Comparison of ENCODE assay signal across 8 cellular contexts in the genomic region with DNA sequence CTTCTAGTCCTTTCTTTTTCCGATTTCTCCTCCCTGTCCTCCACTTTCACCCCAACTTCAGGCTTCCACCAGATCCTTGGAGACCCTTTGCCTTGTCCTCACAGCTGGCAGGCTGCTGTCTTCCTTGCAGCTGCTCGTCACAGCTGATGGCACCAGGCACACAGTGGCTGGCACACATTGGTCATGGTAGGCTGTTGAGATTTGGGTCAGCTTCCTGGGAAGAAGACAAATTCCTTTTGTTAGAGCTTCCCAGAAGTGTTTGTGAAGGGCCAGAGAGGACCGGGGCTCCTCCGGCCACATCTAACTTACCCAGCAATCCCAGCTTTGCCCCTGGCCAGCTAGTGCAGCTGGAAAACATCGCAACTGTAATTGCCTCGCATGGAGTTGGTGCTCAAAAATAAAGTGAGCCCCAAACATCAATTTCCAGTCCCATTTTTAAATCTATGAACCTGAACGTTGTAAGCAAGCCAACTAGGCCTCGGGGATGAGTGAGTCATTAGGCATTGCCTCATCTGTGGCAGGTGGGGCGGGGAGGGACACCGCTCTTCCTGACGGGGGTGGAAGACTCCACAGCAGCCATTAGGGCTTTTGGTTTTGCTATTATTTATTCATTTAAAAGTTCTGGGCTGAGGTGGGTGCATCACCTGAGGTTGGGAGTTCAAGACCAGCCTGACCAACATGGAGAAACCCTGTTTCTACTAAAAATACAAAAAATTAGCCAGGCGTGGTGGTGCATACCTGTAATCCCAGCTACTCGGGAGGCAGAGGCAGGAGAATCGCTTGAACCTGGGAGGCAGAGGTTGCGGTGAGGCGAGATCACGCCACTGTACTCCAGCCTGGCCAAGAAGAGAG. TPM values are rescaled to one million over a fixed set of nuclear protein-coding genes. Genes with fewer than 3 reads are reported as not detected.
DNase-seq lines count a peak whose midpoint lies in the region; ATAC-seq, FAIRE-seq and TF ChIP-seq lines count a peak whose summit lies in the region.

No MANE protein-coding gene starts in this region.

- H3K79me2 ChIP-seq in H1 (ENCODE audit: control insufficient read depth in 1 of 2, insufficient read depth in 2 of 2, low read length in 2 of 2), result no peaks in the 10 kb centered on the region

- 90% methylated on average over 17 of the region's 17 CpGs; no CpG with 5 or more reads in 1 of the 2 experiments for WGBS in H1 (ENCODE audit: extremely low coverage in 1 of 2, insufficient coverage in 1 of 2, insufficient read length in 1 of 2, insufficient replicate concordance in 2 of 2, low coverage in 1 of 2, low lambda C conversion rate in 2 of 2, missing lambda C conversion rate in 1 of 2), 2 experiments

- no peak overlapping the region for H4K5ac ChIP-seq in H1 (ENCODE audit: insufficient read length, low read depth, low read length)

- DNase-seq in AG08396 (ENCODE audit: low spot score), result peak; percentile 46
- DNase-seq in NB4 (ENCODE audit: low read depth), result peak; percentile 83
- no peak for DNase-seq in H1 (ENCODE audit: low read depth in 1 of 2, low spot score in 2 of 2)
- DNase-seq in stimulated activated CD4-positive, alpha-beta T cell treated with anti-CD3 and anti-CD28 coated beads, Interleukin-4, amount 100 ng/mL, for 4 hours, result no peak

- H2AFZ ChIP-seq in H1 (ENCODE audit: low read length), result peak overlapping the region; percentile 98

- no peak overlapping the region for H2BK120ac ChIP-seq in H1 (replicated peaks; ENCODE audit: low read depth, low read length)

- TF ChIP-seq RAD21 in H1 (IDR thresholded peaks at IDR 0.05 in 1 of 2, conservative IDR thresholded peaks at IDR 0.05 in 1 of 2; ENCODE audit: low read depth in 2 of 2, low read length in 2 of 2), result no peak

- ATAC-seq in HG03439 (IDR thresholded peaks at IDR 0.05; ENCODE audit: unreplicated experiment), result no peak
- no peak for ATAC-seq in HG02840 (IDR thresholded peaks at IDR 0.05; ENCODE audit: low FRiP score, unreplicated experiment)
- ATAC-seq in GM18511 (IDR thresholded peaks at IDR 0.05; ENCODE audit: unreplicated experiment), result no peak

- H2BK15ac ChIP-seq in H1 (ENCODE audit: low read length), result peak overlapping the region; percentile 51; the same call in 1 of the 2 replicates

- H3K4ac ChIP-seq in H1 (replicated peaks; ENCODE audit: insufficient read length, low read depth, low read length), result no peak overlapping the region

- peak overlapping the region in 1 of 4 experiments; percentile 20; a peak in 2 of 7 replicates for H3K9ac ChIP-seq in H1 (replicated peaks in 1 of 4; ENCODE audit: extremely low read depth in 1 of 4, low read depth in 3 of 4, low read length in 3 of 4)

- H4K20me1 ChIP-seq in H1 (replicated peaks in 1 of 2; ENCODE audit: control insufficient read depth in 1 of 2, insufficient read depth in 2 of 2, low read length in 2 of 2), result no peaks in the 10 kb centered on the region

- H3K23me2 ChIP-seq in H1 (ENCODE audit: low read depth, low read length), result no peaks in the 10 kb centered on the region

- H2BK5ac ChIP-seq in H1 (ENCODE audit: low read depth, low read length), result peak overlapping the region; percentile 69; the same call in 1 of the 2 replicates

- H3K27ac ChIP-seq in H1 (ENCODE audit: low read depth, low read length), result 0 out of 2 replicates have a peak overlapping the region, but pooled peaks have one; percentile 23

- no peaks in the 10 kb centered on the region for H3K36me3 ChIP-seq in H1 (ENCODE audit: control insufficient read depth in 2 of 4, insufficient read depth in 4 of 4, low read length in 3 of 4)

- H3K18ac ChIP-seq in H1 (ENCODE audit: extremely low read depth, low read length), result peak overlapping the region; percentile 39; the same call in 1 of the 2 replicates

- H4K8ac ChIP-seq in H1 (ENCODE audit: extremely low read depth, insufficient read depth, low read length), result no peak overlapping the region

- peak overlapping the region; percentile 87; the same call in 1 of the 2 replicates for H2BK20ac ChIP-seq in H1 (ENCODE audit: low read length)

- H3K4me3 ChIP-seq in NB4 (ENCODE audit: low read depth, low read length) (no peak overlapping the region), H1 (ENCODE audit: extremely low read depth in 1 of 4, insufficient read depth in 2 of 4, low read depth in 3 of 4, low read length in 4 of 4) (no peak overlapping the region)

- POLR2A ChIA-PET in H1 (lab: Charles Lee; ENCODE audit: partially characterized antibody), result interaction anchor here (1.0 kb wide), 1 partner anchor 12 kb away, joined by 3 read pairs; a partner anchor contains a TSS

- FAIRE-seq in H1 (lab: Jason Lieb, UNC), result no peak

- H3K4me1 Mint-ChIP-seq in nephron, result peaks cover 57% of the 10 kb centered on the region

- 0 out of 4 replicates have a peak overlapping the region, but pooled peaks of 1 of the 2 experiments have one; percentile 9 for H3K4me2 ChIP-seq in H1 (ENCODE audit: insufficient read depth in 1 of 2, low read depth in 2 of 2, low read length in 2 of 2)

- peak overlapping the region; percentile 87 for H4K91ac ChIP-seq in H1 (replicated peaks; ENCODE audit: insufficient read length, low read length)

- H3K14ac ChIP-seq in H1 (ENCODE audit: insufficient read length), result no peak overlapping the region

- no peak for TF ChIP-seq POLR2A in NB4 (IDR thresholded peaks at IDR 0.05; ENCODE audit: extremely low read depth, insufficient read length)
- no peak for TF ChIP-seq POLR2A in H1 (IDR thresholded peaks at IDR 0.05; ENCODE audit: control extremely low read depth in 1 of 2, low read depth in 2 of 2, low read length in 2 of 2)

- TF ChIP-seq EP300 in H1 (IDR thresholded peaks at IDR 0.05; ENCODE audit: borderline replicate concordance in 1 of 2, low read depth in 2 of 2, low read length in 2 of 2), result no peak

- H3K4me1 ChIP-seq in H1 (replicated peaks in 1 of 4; ENCODE audit: control insufficient read depth in 3 of 4, insufficient read depth in 4 of 4, low read length in 3 of 4), result peaks cover 5 to 15% (median 12%) of the 10 kb centered on the region in 4 experiments

- H3K27me3 ChIP-seq in H1 (replicated peaks in 1 of 4; ENCODE audit: control insufficient read depth in 3 of 4, extremely low read depth in 1 of 4, insufficient read depth in 3 of 4, low read length in 3 of 4), result no peaks in the 10 kb centered on the region

- H3K36me3 Mint-ChIP-seq in nephron (ENCODE audit: low read depth), result no peaks in the 10 kb centered on the region

- no peaks in the 10 kb centered on the region for H3K27me3 Mint-ChIP-seq in nephron (ENCODE audit: low read depth)

- H3K9me3 ChIP-seq in H1 (ENCODE audit: insufficient read depth in 2 of 2, low read depth in 1 of 2, low read length in 1 of 2), result 0 out of 4 replicates have a peak, but pooled peaks cover 0 to 6% of the 10 kb centered on the region in 2 experiments

- H3K79me1 ChIP-seq in H1 (ENCODE audit: low read depth, low read length), result no peaks in the 10 kb centered on the region

- no peak overlapping the region for H3K56ac ChIP-seq in H1 (replicated peaks; ENCODE audit: insufficient read length, low read depth, low read length)

- CTCF ChIA-PET in H1 (lab: Charles Lee; ENCODE audit: partially characterized antibody), result interaction anchor here (0.6 to 1.4 kb wide), 6 partner anchors 9 to 79 kb away, joined by 3 to 4 read pairs (median 4); no protein-coding TSS in a partner anchor

- H2AK5ac ChIP-seq in H1 (ENCODE audit: low read depth, low read length), result no peak overlapping the region

- peak overlapping the region; percentile 99 to 100 (median 99) for H3K27ac Mint-ChIP-seq in nephron

- TF ChIP-seq CTCF in NB4 (IDR thresholded peaks at IDR 0.05; ENCODE audit: low read depth, low read length) (no peak), H1 (IDR thresholded peaks at IDR 0.05; ENCODE audit: control extremely low read depth in 1 of 3, insufficient read depth in 1 of 3, low read depth in 1 of 3, low read length in 3 of 3) (no peak), nephron (IDR thresholded peaks at IDR 0.05; ENCODE audit: unreplicated experiment in 3 of 3) (no peak)

- H3K4me3 Mint-ChIP-seq in nephron, result peak overlapping the region in 2 of 3 experiments; percentile 40 to 61

- H3K23ac ChIP-seq in H1 (ENCODE audit: insufficient read length), result no peak overlapping the region

- peaks cover 16% of the 10 kb centered on the region for H3K9me3 Mint-ChIP-seq in nephron

- H2BK12ac ChIP-seq in H1 (ENCODE audit: low read depth, low read length), result peak overlapping the region; percentile 94; the same call in 1 of the 2 replicates

TF ChIP-seq in H1, 55 proteins besides CTCF, POLR2A, EP300 and RAD21 (continues in another document):
- TF ChIP-seq CBX5 (IDR thresholded peaks at IDR 0.05; ENCODE audit: low read depth, low read length) (no peak), ZNF274 (IDR thresholded peaks at IDR 0.05; ENCODE audit: borderline replicate concordance, extremely low read depth, low read length) (no peak), JUN (IDR thresholded peaks at IDR 0.05; ENCODE audit: low read depth, low read length) (no peak), BACH1 (IDR thresholded peaks at IDR 0.05; ENCODE audit: low read length) (no peak)
- TF ChIP-seq, protein P1, sequence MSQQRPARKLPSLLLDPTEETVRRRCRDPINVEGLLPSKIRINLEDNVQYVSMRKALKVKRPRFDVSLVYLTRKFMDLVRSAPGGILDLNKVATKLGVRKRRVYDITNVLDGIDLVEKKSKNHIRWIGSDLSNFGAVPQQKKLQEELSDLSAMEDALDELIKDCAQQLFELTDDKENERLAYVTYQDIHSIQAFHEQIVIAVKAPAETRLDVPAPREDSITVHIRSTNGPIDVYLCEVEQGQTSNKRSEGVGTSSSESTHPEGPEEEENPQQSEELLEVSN (IDR thresholded peaks at IDR 0.05), result no peak

RNA-seq across cellular contexts. Expression of a gene that starts 12.4 kb away (rescaled TPM):
- not detected in 2 replicates for total RNA-seq in H1 (2021; fragmentation: NEBNext Ultra II Directional; extraction: Animal tissue kit (Norgen Biotek cat#: 25700))
- 0.12 TPM in 1 of 2 replicates, not detected in the other for polyA plus RNA-seq in H1 (2011; rRNA removed)
- not detected for polyA plus RNA-seq in H1 (2011; cell fraction: cytosol; rRNA removed)
- 0.20 TPM for polyA plus RNA-seq in H1 (2011; cell fraction: nucleus; rRNA removed)
- polyA plus RNA-seq in H1 (2012, experiment 1 of 2), result not detected in 4 replicates
- not detected for polyA plus RNA-seq in H1 (2012, experiment 2 of 2)
- polyA plus RNA-seq in H1 (2013, experiment 1 of 2), result not detected
- polyA plus RNA-seq in H1 (2013, experiment 2 of 2), result not detected
- polyA minus RNA-seq in H1 (2011; rRNA and poly(A)+ RNA removed), result not detected in 2 replicates
- not detected for polyA minus RNA-seq in H1 (2011; cell fraction: cytosol; rRNA and poly(A)+ RNA removed)
- not detected for polyA minus RNA-seq in H1 (2011; cell fraction: nucleus; rRNA and poly(A)+ RNA removed)

RNA-seq across cellular contexts. Expression of a gene that starts 23.3 kb away (rescaled TPM):
- not detected in 2 replicates for total RNA-seq in H1 (2021; fragmentation: NEBNext Ultra II Directional; extraction: Animal tissue kit (Norgen Biotek cat#: 25700))
- 0.06 TPM in 1 of 2 replicates, not detected in the other for polyA plus RNA-seq in H1 (2011; rRNA removed)
- polyA plus RNA-seq in H1 (2011; cell fraction: cytosol; rRNA removed), result not detected
- not detected for polyA plus RNA-seq in H1 (2011; cell fraction: nucleus; rRNA removed)
- polyA plus RNA-seq in H1 (2012, experiment 1 of 2), result not detected in 4 replicates
- polyA plus RNA-seq in H1 (2012, experiment 2 of 2), result not detected
- not detected for polyA plus RNA-seq in H1 (2013, experiment 1 of 2)
- not detected for polyA plus RNA-seq in H1 (2013, experiment 2 of 2)
- polyA minus RNA-seq in H1 (2011; rRNA and poly(A)+ RNA removed), result not detected in 2 replicates
- polyA minus RNA-seq in H1 (2011; cell fraction: cytosol; rRNA and poly(A)+ RNA removed), result not detected
- not detected for polyA minus RNA-seq in H1 (2011; cell fraction: nucleus; rRNA and poly(A)+ RNA removed)

Comparison
In these comparisons a context has a peak if more than half of its experiments do, and no peak if none do; other contexts are left out.
1. DNase-seq: peak in AG08396 (single experiment) and NB4 (single experiment); none in H1 (0 of 2) and stimulated activated CD4-positive, alpha-beta T cell treated with anti-CD3 and anti-CD28 coated beads, Interleukin-4, amount 100 ng/mL, for 4 hours (0 of 2).